ENCODE assay signal across 15 cellular contexts in genomic region chr6:114055758-114056157, GRCh38.
DNase-seq lines count a peak whose midpoint lies in the region; ATAC-seq and TF ChIP-seq lines count a peak whose summit lies in the region.
"Had no signal": no experiment of that assay in that cellular context is flagged by ENCODE, and none has a peak within 500 bp of the region (broad histone marks: within the 10 kb centered on the region; RNA-seq: fewer than 3 reads in every experiment).

No MANE protein-coding gene starts in this region.

- no peak overlapping the region for H4K8ac ChIP-seq in mesendoderm (ENCODE audit: low read depth, low read length)

- no peak overlapping the region for H2AK5ac ChIP-seq in mesendoderm (ENCODE audit: low read length)

- H3K36me3 ChIP-seq in GM23248 (ENCODE audit: low read depth) = no peaks in the 10 kb centered on the region
- H3K36me3 ChIP-seq in GM23338 (ENCODE audit: insufficient read depth) = no peaks in the 10 kb centered on the region
- no peaks in the 10 kb centered on the region for H3K36me3 ChIP-seq in naive thymus-derived CD4-positive, alpha-beta T cell (ENCODE audit: control insufficient read depth in 2 of 3, insufficient read depth in 3 of 3, low read length in 3 of 3)
- no peaks in the 10 kb centered on the region for H3K36me3 ChIP-seq in mesendoderm (ENCODE audit: control insufficient read depth, insufficient read depth, low read length)

- H3K4me2 ChIP-seq in GM23248 (ENCODE audit: unreplicated experiment) (no peak overlapping the region), GM23338 (no peak overlapping the region), mesendoderm (ENCODE audit: low read length) (no peak overlapping the region)
- H3K4me2 ChIP-seq: A549 had no signal

- H3K18ac ChIP-seq in mesendoderm (ENCODE audit: low read length) = no peak overlapping the region

- H3K56ac ChIP-seq in mesendoderm (ENCODE audit: low read length) = no peak overlapping the region

- H3K79me2 ChIP-seq in GM23248 (ENCODE audit: insufficient read depth) = no peaks in the 10 kb centered on the region
- no peaks in the 10 kb centered on the region for H3K79me2 ChIP-seq in GM23338 (replicated peaks; ENCODE audit: insufficient read depth)
- H3K79me2 ChIP-seq in mesendoderm (ENCODE audit: control insufficient read depth, insufficient read depth, low read length) = no peaks in the 10 kb centered on the region

- in situ Hi-C loops in GM23248 (cut with MboI) = no loop called here

- no peak for ATAC-seq in GM23338
- ATAC-seq in naive thymus-derived CD4-positive, alpha-beta T cell = no peak
- ATAC-seq: A549, GM12878 had no signal

- CTCF ChIA-PET in naive thymus-derived CD4-positive, alpha-beta T cell (lab: Charles Lee) = no interaction called here

- H3K4me1 Mint-ChIP-seq in GM23338 (peaks cover 15% of the 10 kb centered on the region), glutamatergic neuron (ENCODE audit: low read depth, unreplicated experiment) (peaks cover 15% of the 10 kb centered on the region)
- no peaks in the 10 kb centered on the region for H3K4me1 Mint-ChIP-seq in naive thymus-derived CD4-positive, alpha-beta T cell
- H3K4me1 Mint-ChIP-seq: CD4-positive, alpha-beta memory T cell had no signal

- intact Hi-C loops in naive thymus-derived CD4-positive, alpha-beta T cell (cut with micrococcal nuclease) = no loop called here

- H3K9ac ChIP-seq in GM23248 = no peak overlapping the region
- H3K9ac ChIP-seq in mesendoderm (ENCODE audit: low read length) = no peak overlapping the region

- H3K9me2 ChIP-seq in GM23248 (ENCODE audit: insufficient read depth) (no peaks in the 10 kb centered on the region), GM23338 (ENCODE audit: insufficient read depth) (no peaks in the 10 kb centered on the region)

- H3K9me3 Mint-ChIP-seq in GM23338 = no peaks in the 10 kb centered on the region
- peaks cover 2% of the 10 kb centered on the region for H3K9me3 Mint-ChIP-seq in glutamatergic neuron (ENCODE audit: unreplicated experiment)
- H3K9me3 Mint-ChIP-seq in naive thymus-derived CD4-positive, alpha-beta T cell = peaks cover 0 to 2% (median 0%) of the 10 kb centered on the region in 11 donors
- H3K9me3 Mint-ChIP-seq: CD4-positive, alpha-beta memory T cell; H9 had no signal

- no peaks in the 10 kb centered on the region for H3K79me1 ChIP-seq in mesendoderm (ENCODE audit: low read length)

- H3K4me3 ChIP-seq in GM23248 (no peak overlapping the region), GM23338 (no peak overlapping the region), mesendoderm (ENCODE audit: low read length) (no peak overlapping the region)
- no peak overlapping the region for H3K4me3 ChIP-seq in naive thymus-derived CD4-positive, alpha-beta T cell (ENCODE audit: low read length)
- H3K4me3 ChIP-seq: A549, GM12878 had no signal

- H3K4me3 Mint-ChIP-seq in GM23338 (no peak overlapping the region), glutamatergic neuron (ENCODE audit: unreplicated experiment) (no peak overlapping the region)
- no peak overlapping the region for H3K4me3 Mint-ChIP-seq in naive thymus-derived CD4-positive, alpha-beta T cell
- H3K4me3 Mint-ChIP-seq: CD4-positive, alpha-beta memory T cell; H9 had no signal

- H3K27ac Mint-ChIP-seq in GM23338 = peak overlapping the region; percentile 30; the same call in 1 of the 2 replicates
- H3K27ac Mint-ChIP-seq in glutamatergic neuron (ENCODE audit: unreplicated experiment) = peak overlapping the region; percentile 91
- no peak overlapping the region for H3K27ac Mint-ChIP-seq in naive thymus-derived CD4-positive, alpha-beta T cell
- H3K27ac Mint-ChIP-seq: CD4-positive, alpha-beta memory T cell had no signal

- no peak for DNase-seq in GM23248
- DNase-seq in GM23338 (ENCODE audit: low spot score) = no peak
- DNase-seq in caudate nucleus (lab: John Stamatoyannopoulos, UW) = no peak
- DNase-seq in glutamatergic neuron = no peak
- DNase-seq in naive thymus-derived CD4-positive, alpha-beta T cell = no peak
- DNase-seq in mesendoderm = no peak
- DNase-seq in NCI-H82 (lab: John Stamatoyannopoulos, UW) = no peak
- DNase-seq: BE2C; CD4-positive, alpha-beta memory T cell; DMS79; GOT3; H9 had no signal

- H3K27me3 ChIP-seq in GM23248 (replicated peaks; ENCODE audit: insufficient read depth) (no peaks in the 10 kb centered on the region), GM23338 (ENCODE audit: insufficient read depth) (no peaks in the 10 kb centered on the region), mesendoderm (ENCODE audit: insufficient read depth, low read length, poor library complexity) (no peaks in the 10 kb centered on the region)
- H3K27me3 ChIP-seq in naive thymus-derived CD4-positive, alpha-beta T cell (ENCODE audit: control insufficient read depth in 2 of 2, insufficient read depth in 2 of 2, low read length in 2 of 2) = no peaks in the 10 kb centered on the region
- H3K27me3 ChIP-seq: BE2C had no signal

- H3K4me1 ChIP-seq in GM23248 (ENCODE audit: insufficient read depth) (no peaks in the 10 kb centered on the region), GM23338 (ENCODE audit: insufficient read depth) (no peaks in the 10 kb centered on the region), mesendoderm (ENCODE audit: control insufficient read depth, low read depth, low read length) (peaks cover 2% of the 10 kb centered on the region)
- no peaks in the 10 kb centered on the region for H3K4me1 ChIP-seq in naive thymus-derived CD4-positive, alpha-beta T cell (ENCODE audit: control insufficient read depth in 2 of 2, insufficient read depth in 2 of 2, low read length in 2 of 2)
- H3K4me1 ChIP-seq: A549 had no signal

- TF ChIP-seq CTCF in GM23338 (conservative IDR thresholded peaks at IDR 0.05; ENCODE audit: low read depth in 2 of 2) (no peak), glutamatergic neuron (IDR thresholded peaks at IDR 0.05; ENCODE audit: partially characterized antibody, unreplicated experiment) (no peak)

- H3K27ac ChIP-seq in GM23248 (no peak overlapping the region), GM23338 (ENCODE audit: low read depth) (no peak overlapping the region), caudate nucleus (ENCODE audit: low read depth, low read length) (peak overlapping the region; percentile 2), mesendoderm (ENCODE audit: low read depth, low read length) (no peak overlapping the region)
- H3K27ac ChIP-seq in naive thymus-derived CD4-positive, alpha-beta T cell (ENCODE audit: low read depth, low read length) = no peak overlapping the region
- H3K27ac ChIP-seq: A549, C4-2B had no signal

- H2AFZ ChIP-seq in GM23248 = peak overlapping the region; percentile 35
- no peak overlapping the region for H2AFZ ChIP-seq in GM23338

- H2BK120ac ChIP-seq in mesendoderm (ENCODE audit: low read depth, low read length) = no peak overlapping the region

- 62 to 64% methylated on average over 2 of the region's 2 CpGs for WGBS in GM23248 (ENCODE audit: low coverage in 1 of 2, low lambda C conversion rate in 2 of 2, missing lambda C conversion rate in 2 of 2), 2 experiments
- WGBS in mesendoderm (ENCODE audit: extremely low coverage, insufficient coverage, low lambda C conversion rate) = no CpG with 5 or more reads among the region's 2 CpGs

- H3K36me3 Mint-ChIP-seq in GM23338 (ENCODE audit: low read depth) = no peaks in the 10 kb centered on the region
- no peaks in the 10 kb centered on the region for H3K36me3 Mint-ChIP-seq in glutamatergic neuron (ENCODE audit: unreplicated experiment)
- H3K36me3 Mint-ChIP-seq in naive thymus-derived CD4-positive, alpha-beta T cell = no peaks in the 10 kb centered on the region
- H3K36me3 Mint-ChIP-seq: CD4-positive, alpha-beta memory T cell had no signal

- H4K5ac ChIP-seq in mesendoderm (ENCODE audit: low read length) = no peak overlapping the region

- no peaks in the 10 kb centered on the region for H3K9me3 ChIP-seq in GM23248 (ENCODE audit: low read depth)
- H3K9me3 ChIP-seq in naive thymus-derived CD4-positive, alpha-beta T cell (ENCODE audit: control insufficient read depth in 2 of 3, low read length in 3 of 3) = no peaks in the 10 kb centered on the region
- H3K9me3 ChIP-seq: A549, BE2C had no signal

- H2BK5ac ChIP-seq in mesendoderm (ENCODE audit: low read length) = no peak overlapping the region

- H3K23ac ChIP-seq in mesendoderm (ENCODE audit: low read length) = no peak overlapping the region

- no peak overlapping the region for H2BK15ac ChIP-seq in mesendoderm (replicated peaks; ENCODE audit: low read depth)

- H3K4ac ChIP-seq in mesendoderm (ENCODE audit: low read depth, low read length) = no peak overlapping the region

- no peaks in the 10 kb centered on the region for H3K27me3 Mint-ChIP-seq in GM23338 (ENCODE audit: insufficient read depth, low read depth, poor library complexity)
- no peaks in the 10 kb centered on the region for H3K27me3 Mint-ChIP-seq in glutamatergic neuron (ENCODE audit: unreplicated experiment)
- peaks cover 0 to 3% (median 0%) of the 10 kb centered on the region in 5 donors for H3K27me3 Mint-ChIP-seq in naive thymus-derived CD4-positive, alpha-beta T cell

- H4K20me1 ChIP-seq in GM23248 (ENCODE audit: insufficient read depth) = no peaks in the 10 kb centered on the region
- no peaks in the 10 kb centered on the region for H4K20me1 ChIP-seq in GM23338 (replicated peaks; ENCODE audit: insufficient read depth)

- POLR2A ChIA-PET in naive thymus-derived CD4-positive, alpha-beta T cell (lab: Charles Lee) = no interaction called here

- H3F3A ChIP-seq in GM23248 (ENCODE audit: insufficient read depth) = no peaks in the 10 kb centered on the region
- H3F3A ChIP-seq in GM23338 (replicated peaks; ENCODE audit: low read depth) = no peaks in the 10 kb centered on the region

TF ChIP-seq in GM23338, 12 proteins besides CTCF, POLR2A, EP300 and RAD21 (continues in another document):
- no peak for TF ChIP-seq ETS1 (IDR thresholded peaks at IDR 0.05)
- no peak for TF ChIP-seq EZH2 (IDR thresholded peaks at IDR 0.05; ENCODE audit: low read depth, unreplicated experiment)

Comparison
In these comparisons a context has a peak if more than half of its experiments do, and no peak if none do; other contexts are left out.
1. H3K27ac Mint-ChIP-seq: peak in GM23338 (single experiment) and glutamatergic neuron (single experiment); none in naive thymus-derived CD4-positive, alpha-beta T cell (0 of 9).